14 cellular contexts compared by ENCODE assay signal in genomic region chr4:86131456-86131855, GRCh38.
DNase-seq lines count a peak whose midpoint lies in the region; ATAC-seq and TF ChIP-seq lines count a peak whose summit lies in the region.
"Had no signal": no experiment of that assay in that cellular context is flagged by ENCODE, and none has a peak within 500 bp of the region (broad histone marks: within the 10 kb centered on the region; RNA-seq: fewer than 3 reads in every experiment).

No MANE protein-coding gene starts in this region.

- peak overlapping the region; percentile 11 for H3K4me2 ChIP-seq in GM23248 (ENCODE audit: unreplicated experiment)
- 0 out of 2 replicates have a peak overlapping the region, but pooled peaks have one; percentile 39 for H3K4me2 ChIP-seq in SK-N-SH
- no peak overlapping the region for H3K4me2 ChIP-seq in mesenchymal stem cell (ENCODE audit: low read length, poor library complexity, severe bottlenecking)

- no peaks in the 10 kb centered on the region for H3K27me3 Mint-ChIP-seq in activated naive CD4-positive, alpha-beta T cell treated with anti-CD3 and anti-CD28 coated beads, Interleukin-2, amount 10 ng/mL, durations not matched to agents 7 days and 5 days

- WGBS in GM23248 (ENCODE audit: low coverage in 1 of 2, low lambda C conversion rate in 2 of 2, missing lambda C conversion rate in 2 of 2), 2 experiments, result 91 to 100% methylated on average over 2 of the region's 2 CpGs
- 45% methylated on average over 2 of the region's 2 CpGs for WGBS in SK-N-SH (ENCODE audit: low lambda C conversion rate)
- no CpG with 5 or more reads among the region's 2 CpGs for WGBS in mesenchymal stem cell

- TF ChIP-seq EP300 in SK-N-SH (IDR thresholded peaks at IDR 0.05; ENCODE audit: borderline replicate concordance in 1 of 2, low read depth in 1 of 2, low read length in 1 of 2), result no peak

- H4K91ac ChIP-seq in mesenchymal stem cell (ENCODE audit: low read length), result no peak overlapping the region

- H3K27me3 ChIP-seq in GM23248 (replicated peaks; ENCODE audit: insufficient read depth) (no peaks in the 10 kb centered on the region), SK-N-SH (ENCODE audit: insufficient read depth) (no peaks in the 10 kb centered on the region), mesenchymal stem cell (ENCODE audit: control insufficient read depth in 1 of 2, insufficient read depth in 1 of 2, low read length in 2 of 2) (no peaks in the 10 kb centered on the region), uterus (no peaks in the 10 kb centered on the region)

- H3K4me3 ChIP-seq in GM23248, result no peak overlapping the region
- H3K4me3 ChIP-seq in SK-N-SH (ENCODE audit: low read depth in 2 of 2, low read length in 1 of 2), result no peak overlapping the region
- no peak overlapping the region for H3K4me3 ChIP-seq in mesenchymal stem cell (ENCODE audit: insufficient read depth in 1 of 2, low read depth in 1 of 2, low read length in 2 of 2)
- peak overlapping the region in 1 of 2 donors; percentile 23 for H3K4me3 ChIP-seq in uterus

- POLR2A ChIA-PET in SK-N-SH (lab: Yijun Ruan, JAX), result no interaction called here

- H3K27ac ChIP-seq in GM23248, result no peak overlapping the region
- peak overlapping the region; percentile 57 to 95 for H3K27ac ChIP-seq in SK-N-SH (ENCODE audit: low read depth in 2 of 2, low read length in 1 of 2)
- H3K27ac ChIP-seq in mesenchymal stem cell (ENCODE audit: low read length, poor library complexity, severe bottlenecking), result no peak overlapping the region
- H3K27ac ChIP-seq in uterus, result peak overlapping the region; percentile 52 to 62

- no peak for TF ChIP-seq POLR2A in uterus (IDR thresholded peaks at IDR 0.05)

- no peak overlapping the region for H4K8ac ChIP-seq in mesenchymal stem cell (ENCODE audit: low read length)

- no peak overlapping the region for H2BK15ac ChIP-seq in mesenchymal stem cell (ENCODE audit: low read depth, poor library complexity, severe bottlenecking)

- H3K36me3 ChIP-seq in GM23248 (ENCODE audit: low read depth) (no peaks in the 10 kb centered on the region), SK-N-SH (replicated peaks in 1 of 2; ENCODE audit: control insufficient read depth in 1 of 2, insufficient read depth in 2 of 2, low read length in 1 of 2) (no peaks in the 10 kb centered on the region), mesenchymal stem cell (ENCODE audit: control insufficient read depth in 1 of 2, insufficient read depth in 2 of 2, low read depth in 1 of 2, low read length in 2 of 2) (no peaks in the 10 kb centered on the region), uterus (no peaks in the 10 kb centered on the region)

- H2AK5ac ChIP-seq in mesenchymal stem cell (ENCODE audit: low read length, severe bottlenecking), result no peak overlapping the region

- H3K9ac ChIP-seq in GM23248 (no peak overlapping the region), SK-N-SH (0 out of 2 replicates have a peak overlapping the region, but pooled peaks have one; percentile 10), mesenchymal stem cell (ENCODE audit: low read length) (peak overlapping the region; percentile 64)

- H4K20me1 ChIP-seq in GM23248 (ENCODE audit: insufficient read depth), result no peaks in the 10 kb centered on the region
- H4K20me1 ChIP-seq in SK-N-SH (ENCODE audit: insufficient read depth), result no peaks in the 10 kb centered on the region

- no peak overlapping the region for H3K4ac ChIP-seq in mesenchymal stem cell (ENCODE audit: low read depth in 1 of 2, low read length in 2 of 2)

- H3K4me3 Mint-ChIP-seq in activated naive CD4-positive, alpha-beta T cell treated with anti-CD3 and anti-CD28 coated beads, Interleukin-2, amount 10 ng/mL, durations not matched to agents 7 days and 5 days, result no peak overlapping the region
- H3K4me3 Mint-ChIP-seq: CD14-positive monocyte; CD8-positive, alpha-beta T cell had no signal

- peak overlapping the region; percentile 28; the same call in 1 of the 2 replicates for H2AFZ ChIP-seq in GM23248
- peak overlapping the region; percentile 38; the same call in 1 of the 2 replicates for H2AFZ ChIP-seq in SK-N-SH (ENCODE audit: low read depth)
- no peak overlapping the region for H2AFZ ChIP-seq in mesenchymal stem cell (ENCODE audit: low read depth, low read length)

- in situ Hi-C loops in GM23248 (cut with MboI), result no loop called here

- peaks cover 1% of the 10 kb centered on the region for H3K79me1 ChIP-seq in mesenchymal stem cell (replicated peaks; ENCODE audit: low read length, poor library complexity, severe bottlenecking)

- intact Hi-C loops in uterus (cut with DNase I; ENCODE audit: low total_unique reads), result no loop called here

- H3K23ac ChIP-seq in mesenchymal stem cell (ENCODE audit: low read length in 2 of 2), result no peak overlapping the region

- H3K18ac ChIP-seq in mesenchymal stem cell (ENCODE audit: low read depth in 1 of 2, low read length in 2 of 2), result no peak overlapping the region

- CTCF ChIA-PET in SK-N-SH (lab: Yijun Ruan, JAX), result no interaction called here
- CTCF ChIA-PET in activated naive CD4-positive, alpha-beta T cell treated with anti-CD3 and anti-CD28 coated beads, Interleukin-2, amount 10 ng/mL, durations not matched to agents 7 days and 5 days (lab: Charles Lee), result no interaction called here

- TF ChIP-seq RAD21 in SK-N-SH (IDR thresholded peaks at IDR 0.05; ENCODE audit: low read length), result no peak

- no peak overlapping the region for H3K14ac ChIP-seq in mesenchymal stem cell (ENCODE audit: low read length in 2 of 2)

- no peak overlapping the region for H3K27ac Mint-ChIP-seq in activated naive CD4-positive, alpha-beta T cell treated with anti-CD3 and anti-CD28 coated beads, Interleukin-2, amount 10 ng/mL, durations not matched to agents 7 days and 5 days
- H3K27ac Mint-ChIP-seq: CD14-positive monocyte; CD8-positive, alpha-beta T cell had no signal

- H3K9me3 Mint-ChIP-seq in activated naive CD4-positive, alpha-beta T cell treated with anti-CD3 and anti-CD28 coated beads, Interleukin-2, amount 10 ng/mL, durations not matched to agents 7 days and 5 days, result no peaks in the 10 kb centered on the region

- TF ChIP-seq CTCF in SK-N-SH (IDR thresholded peaks at IDR 0.05) (no peak), uterus (IDR thresholded peaks at IDR 0.05) (no peak)

- no peaks in the 10 kb centered on the region for H3K36me3 Mint-ChIP-seq in activated naive CD4-positive, alpha-beta T cell treated with anti-CD3 and anti-CD28 coated beads, Interleukin-2, amount 10 ng/mL, durations not matched to agents 7 days and 5 days
- H3K36me3 Mint-ChIP-seq: CD14-positive monocyte; CD8-positive, alpha-beta T cell had no signal

- H3K9me3 ChIP-seq in GM23248 (ENCODE audit: low read depth), result no peaks in the 10 kb centered on the region
- H3K9me3 ChIP-seq in SK-N-SH, result no peaks in the 10 kb centered on the region
- H3K9me3 ChIP-seq in mesenchymal stem cell (ENCODE audit: control insufficient read depth, low read length), result no peaks in the 10 kb centered on the region
- H3K9me3 ChIP-seq in uterus, result no peaks in the 10 kb centered on the region

- H2BK5ac ChIP-seq in mesenchymal stem cell (ENCODE audit: low read depth, low read length, poor library complexity, severe bottlenecking), result no peak overlapping the region

- H3F3A ChIP-seq in GM23248 (ENCODE audit: insufficient read depth) (peaks cover 9% of the 10 kb centered on the region; the same call in 1 of the 2 replicates), SK-N-SH (replicated peaks; ENCODE audit: insufficient read depth) (peaks cover 25% of the 10 kb centered on the region)

- H3K4me1 ChIP-seq in GM23248 (ENCODE audit: insufficient read depth), result peaks cover 14% of the 10 kb centered on the region
- H3K4me1 ChIP-seq in SK-N-SH (ENCODE audit: control insufficient read depth in 1 of 2, insufficient read depth in 2 of 2, low read depth in 1 of 2, low read length in 1 of 2), result no peaks in the 10 kb centered on the region; a peak in 2 of 4 replicates
- no peaks in the 10 kb centered on the region for H3K4me1 ChIP-seq in mesenchymal stem cell (ENCODE audit: control insufficient read depth, insufficient read depth, low read depth, low read length)
- no peaks in the 10 kb centered on the region for H3K4me1 ChIP-seq in uterus

- H3K79me2 ChIP-seq in GM23248 (ENCODE audit: insufficient read depth), result no peaks in the 10 kb centered on the region
- no peaks in the 10 kb centered on the region for H3K79me2 ChIP-seq in SK-N-SH (ENCODE audit: insufficient read depth)

- no peak overlapping the region for H2BK12ac ChIP-seq in mesenchymal stem cell (ENCODE audit: low read length in 2 of 2)

- no peak for DNase-seq in GM23248
- DNase-seq in SK-N-SH, result no peak
- no peak for DNase-seq in mesenchymal stem cell
- DNase-seq in uterus, result no peak
- no peak for DNase-seq in activated naive CD4-positive, alpha-beta T cell treated with anti-CD3 and anti-CD28 coated beads, Interleukin-2, amount 10 ng/mL, durations not matched to agents 7 days and 5 days
- no peak for DNase-seq in left lobe of liver (ENCODE audit: low spot score)
- DNase-seq: CD8-positive, alpha-beta T cell; COR-L47; DND-41; GDM1 had no signal

- no peak for ATAC-seq in GM19351 (IDR thresholded peaks at IDR 0.05; ENCODE audit: unreplicated experiment)
- no peak for ATAC-seq in left lobe of liver
- ATAC-seq: CD8-positive, alpha-beta T cell; HCT116; HepG2 had no signal

- no peak overlapping the region for H2BK120ac ChIP-seq in mesenchymal stem cell (ENCODE audit: low read depth, low read length)

- H3K9me2 ChIP-seq in GM23248 (ENCODE audit: insufficient read depth), result no peaks in the 10 kb centered on the region
- no peaks in the 10 kb centered on the region for H3K9me2 ChIP-seq in SK-N-SH

- no peaks in the 10 kb centered on the region for H3K4me1 Mint-ChIP-seq in activated naive CD4-positive, alpha-beta T cell treated with anti-CD3 and anti-CD28 coated beads, Interleukin-2, amount 10 ng/mL, durations not matched to agents 7 days and 5 days
- H3K4me1 Mint-ChIP-seq: CD14-positive monocyte had no signal

TF ChIP-seq in SK-N-SH, 30 proteins besides CTCF, POLR2A, EP300 and RAD21:
- no peak for TF ChIP-seq IRF3 (IDR thresholded peaks at IDR 0.05; ENCODE audit: low read depth, low read length)
- no peak for TF ChIP-seq GATA2 (CRISPR knock-in tag; IDR thresholded peaks at IDR 0.05)
- TF ChIP-seq YY1 (IDR thresholded peaks at IDR 0.05; ENCODE audit: low read depth), result no peak
- TF ChIP-seq POLR2AphosphoS5 (IDR thresholded peaks at IDR 0.05; ENCODE audit: low read depth, low read length), result no peak
- TF ChIP-seq NFIC (IDR thresholded peaks at IDR 0.05; ENCODE audit: borderline replicate concordance), result peak; percentile 36; the same call in 1 of the 2 replicates

Comparison
In these comparisons a context has a peak if more than half of its experiments do, and no peak if none do; other contexts are left out.
1. H3K27ac ChIP-seq: peak in SK-N-SH (2 of 2) and uterus (2 of 2); none in GM23248 (single experiment) and mesenchymal stem cell (single experiment).